Comparison of ENCODE assay signal across 8 cellular contexts in genomic region chr2:134466141-134466540, GRCh38.
DNase-seq lines count a peak whose midpoint lies in the region; ATAC-seq and TF ChIP-seq lines count a peak whose summit lies in the region.

No MANE protein-coding gene starts in this region.

- TF ChIP-seq CTCF in DOHH2 (IDR thresholded peaks at IDR 0.05; ENCODE audit: low read depth, low read length, poor library complexity, severe bottlenecking) (peak; percentile 56), OCI-LY3 (IDR thresholded peaks at IDR 0.05; ENCODE audit: low read depth, low read length) (peak; percentile 84), choroid plexus epithelial cell (conservative IDR thresholded peaks at IDR 0.05; ENCODE audit: low read depth, low read length) (peak; percentile 31)

- H3K9me3 ChIP-seq in DOHH2 (ENCODE audit: control insufficient read depth, insufficient read depth, low read length) (no peaks in the 10 kb centered on the region), OCI-LY3 (ENCODE audit: insufficient read depth, low read length) (no peaks in the 10 kb centered on the region)

- H3K4me3 ChIP-seq in DOHH2 (ENCODE audit: low read length) = no peak overlapping the region
- H3K4me3 ChIP-seq in OCI-LY3 (ENCODE audit: low read length) = no peak overlapping the region
- H3K4me3 ChIP-seq in choroid plexus epithelial cell (ENCODE audit: low read depth, low read length) = no peak overlapping the region

- intact Hi-C loops in sciatic nerve (cut with DNase I) = no loop called here

- no peak overlapping the region for H2AFZ ChIP-seq in OCI-LY3 (ENCODE audit: low read depth, low read length)

- H4K20me1 ChIP-seq in DOHH2 (ENCODE audit: control insufficient read depth, insufficient read depth, low read depth, low read length) (no peaks in the 10 kb centered on the region), OCI-LY3 (ENCODE audit: insufficient read depth, low read length) (no peaks in the 10 kb centered on the region)

- H3K79me2 ChIP-seq in DOHH2 (ENCODE audit: control insufficient read depth, low read length) (no peaks in the 10 kb centered on the region), OCI-LY3 (ENCODE audit: low read length) (no peaks in the 10 kb centered on the region)

- H3K4me1 ChIP-seq in DOHH2 (ENCODE audit: control insufficient read depth, low read length) (no peaks in the 10 kb centered on the region), OCI-LY3 (ENCODE audit: low read length) (peaks cover 13% of the 10 kb centered on the region)

- H3K9me2 ChIP-seq in DOHH2 (replicated peaks; ENCODE audit: control insufficient read depth, low read length) = no peaks in the 10 kb centered on the region

- H3F3A ChIP-seq in DOHH2 (ENCODE audit: control insufficient read depth, insufficient read depth) = no peaks in the 10 kb centered on the region

- H3K36me3 ChIP-seq in DOHH2 (ENCODE audit: control insufficient read depth, low read length) = no peaks in the 10 kb centered on the region
- H3K36me3 ChIP-seq in OCI-LY3 (replicated peaks; ENCODE audit: low read depth, low read length) = no peaks in the 10 kb centered on the region

- H3K9ac ChIP-seq in OCI-LY3 (ENCODE audit: low read length) = no peak overlapping the region

- DNase-seq in choroid plexus epithelial cell (ENCODE audit: low read depth) (peak; percentile 37), sciatic nerve (ENCODE audit: low spot score) (peak; percentile 13)

- no peak overlapping the region for H3K27ac ChIP-seq in DOHH2 (ENCODE audit: low read depth, low read length)
- H3K27ac ChIP-seq in OCI-LY3 (ENCODE audit: low read length) = no peak overlapping the region

- H3K4me2 ChIP-seq in DOHH2 (ENCODE audit: low read length) = no peak overlapping the region
- no peak overlapping the region for H3K4me2 ChIP-seq in OCI-LY3 (ENCODE audit: low read length)

- ATAC-seq in HG02885 (IDR thresholded peaks at IDR 0.05; ENCODE audit: poor library complexity, unreplicated experiment) (peak; percentile 68), sciatic nerve (no peak), HG02973 (IDR thresholded peaks at IDR 0.05; ENCODE audit: unreplicated experiment) (no peak), HG03565 (IDR thresholded peaks at IDR 0.05; ENCODE audit: unreplicated experiment) (no peak), GM19463 (IDR thresholded peaks at IDR 0.05; ENCODE audit: unreplicated experiment) (no peak)

- H3K27me3 ChIP-seq in DOHH2 (ENCODE audit: control insufficient read depth, low read length) (no peaks in the 10 kb centered on the region), OCI-LY3 (ENCODE audit: low read depth, low read length) (no peaks in the 10 kb centered on the region)

Comparison
In these comparisons a context has a peak if more than half of its experiments do, and no peak if none do; other contexts are left out.
1. CTCF ChIP-seq: peak in every context shown above with its lines; median percentile 84 in OCI-LY3; 56 in DOHH2; 31 in choroid plexus epithelial cell.